ENCODE assay signal across 17 cellular contexts in the genomic region with DNA sequence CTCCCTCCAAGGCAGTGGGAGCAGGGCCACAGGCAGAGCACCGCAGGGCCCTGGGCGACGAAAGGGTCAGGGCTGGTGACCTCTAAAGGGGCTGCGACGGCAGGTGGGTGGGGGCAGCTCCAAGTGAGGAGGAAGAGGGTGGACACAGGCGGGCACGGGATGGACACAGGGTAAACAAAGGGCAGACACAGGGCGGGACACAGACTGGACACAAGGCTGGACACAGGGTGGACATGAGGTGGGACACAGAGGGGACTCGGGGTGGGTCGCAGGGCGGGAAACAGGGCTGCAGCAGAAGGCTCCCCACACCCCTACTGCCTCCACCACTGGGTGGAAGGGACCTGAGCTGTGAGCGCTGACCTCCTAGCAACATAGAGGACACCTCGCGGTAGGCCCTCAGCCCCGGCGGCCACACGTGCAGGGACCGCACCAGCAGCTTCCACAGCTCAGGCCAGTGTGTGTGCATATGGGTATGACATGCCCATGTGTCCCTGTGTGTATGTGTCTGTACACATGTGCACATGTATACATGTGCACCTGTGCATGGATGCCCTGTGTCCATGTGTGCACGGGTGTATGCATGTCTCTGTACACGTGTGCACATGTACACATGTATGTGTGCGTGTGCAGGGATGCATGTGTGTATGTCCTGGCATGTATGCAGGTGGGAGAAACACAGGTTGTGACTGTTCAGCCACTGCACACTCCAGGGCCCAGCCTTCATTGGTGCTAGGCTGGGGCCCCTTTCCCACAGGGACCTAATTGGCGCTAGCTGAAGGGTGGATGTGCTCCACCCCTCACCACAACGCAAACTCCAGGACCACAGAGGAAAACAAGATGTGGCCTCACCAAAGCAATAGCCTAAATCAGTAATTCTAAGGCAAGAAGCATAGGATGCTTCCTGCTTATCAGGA. TPM values are rescaled to one million over a fixed set of nuclear protein-coding genes. Genes with fewer than 3 reads are reported as not detected.
A peak's percentile ranks its signal among the peaks of the same experiment; 100 is the strongest.
DNase-seq lines count a peak whose midpoint lies in the region; ATAC-seq, FAIRE-seq and TF ChIP-seq lines count a peak whose summit lies in the region.
"Had no signal": no experiment of that assay in that cellular context is flagged by ENCODE, and none has a peak within 500 bp of the region (broad histone marks: within the 10 kb centered on the region; RNA-seq: fewer than 3 reads in every experiment).

No MANE protein-coding gene starts in this region.

- TF ChIP-seq EP300 in HepG2 (IDR thresholded peaks at IDR 0.05; ENCODE audit: low read depth in 2 of 2, low read length in 2 of 2) = no peak
- no peak for TF ChIP-seq EP300 in HepG2 (CRISPR knock-in tag; IDR thresholded peaks at IDR 0.05; ENCODE audit: borderline replicate concordance)
- no peak for TF ChIP-seq EP300 in tibial nerve (IDR thresholded peaks at IDR 0.05)

- H3K4me3 ChIP-seq in HepG2 (replicated peaks in 1 of 3; ENCODE audit: insufficient read depth in 1 of 3, low read depth in 2 of 3, low read length in 3 of 3) = no peak overlapping the region
- no peak overlapping the region for H3K4me3 ChIP-seq in tibial nerve
- H3K4me3 ChIP-seq: thoracic aorta had no signal

- in situ Hi-C loops in HepG2 (cut with HindIII; ENCODE audit: extremely low pct_ligation_motif_present, low pct_unique_long_range_greater_than_20kb) = no loop called here

- intact Hi-C loops in activated CD8-positive, alpha-beta T cell treated with anti-CD3 and anti-CD28 coated beads for 36 hours (cut with micrococcal nuclease) = no loop called here
- intact Hi-C loops in HepG2 (cut with micrococcal nuclease; ENCODE audit: unreplicated experiment) = no loop called here

- peak overlapping the region; percentile 95 for H3K27ac Mint-ChIP-seq in activated T-cell treated with anti-CD3 and anti-CD28 coated beads, Interleukin-2, amount 50 U/mL, for 24 hours
- peak overlapping the region; percentile 44 for H3K27ac Mint-ChIP-seq in activated CD8-positive, alpha-beta T cell treated with anti-CD3 and anti-CD28 coated beads for 36 hours

- H3K36me3 Mint-ChIP-seq in activated T-cell treated with anti-CD3 and anti-CD28 coated beads, Interleukin-2, amount 50 U/mL, for 24 hours (ENCODE audit: low read depth) = peaks cover 35% of the 10 kb centered on the region
- H3K36me3 Mint-ChIP-seq in activated CD8-positive, alpha-beta T cell treated with anti-CD3 and anti-CD28 coated beads for 36 hours (ENCODE audit: low read depth) = peaks cover 15% of the 10 kb centered on the region

- H3K27ac ChIP-seq in HepG2 (ENCODE audit: extremely low read length, insufficient read depth, low read length) (no peak overlapping the region), tibial nerve (peak overlapping the region in 3 of 4 donors; percentile 27 to 75 (median 58))
- H3K27ac ChIP-seq: neutrophil, thoracic aorta had no signal

- no peak for FAIRE-seq in HepG2 (lab: Jason Lieb, UNC)

- H3K4me1 ChIP-seq in HepG2 (ENCODE audit: insufficient read depth, low read length) (no peaks in the 10 kb centered on the region), tibial nerve (peaks cover 0 to 27% (median 3%) of the 10 kb centered on the region in 4 donors)

- TF ChIP-seq CTCF in activated CD8-positive, alpha-beta T cell treated with anti-CD3 and anti-CD28 coated beads for 36 hours (IDR thresholded peaks at IDR 0.05) = no peak
- TF ChIP-seq CTCF in HepG2 (CRISPR knock-in tag; IDR thresholded peaks at IDR 0.05) (no peak), tibial nerve (IDR thresholded peaks at IDR 0.05) (no peak)

- H3K9me3 Mint-ChIP-seq in activated T-cell treated with anti-CD3 and anti-CD28 coated beads, Interleukin-2, amount 50 U/mL, for 24 hours = no peaks in the 10 kb centered on the region
- H3K9me3 Mint-ChIP-seq in activated CD8-positive, alpha-beta T cell treated with anti-CD3 and anti-CD28 coated beads for 36 hours = peaks cover 2% of the 10 kb centered on the region

- BruUV-seq in HepG2 (replicated peaks; lab: Mats Ljungman, UMichigan) = no TSS peak

- H3K4me2 ChIP-seq in HepG2 (ENCODE audit: low read depth, low read length) = no peak overlapping the region

- H3K4me3 Mint-ChIP-seq in activated T-cell treated with anti-CD3 and anti-CD28 coated beads, Interleukin-2, amount 50 U/mL, for 24 hours = peak overlapping the region; percentile 74
- H3K4me3 Mint-ChIP-seq in activated CD8-positive, alpha-beta T cell treated with anti-CD3 and anti-CD28 coated beads for 36 hours = peak overlapping the region; percentile 41

- no peak overlapping the region for H3K9ac ChIP-seq in HepG2 (ENCODE audit: insufficient read depth, low read depth, low read length)

- no peak for ATAC-seq in activated CD8-positive, alpha-beta T cell treated with anti-CD3 and anti-CD28 coated beads for 36 hours
- ATAC-seq in HepG2 (no peak; the same call in 1 of the 3 replicates), GM21717 (IDR thresholded peaks at IDR 0.05; ENCODE audit: unreplicated experiment) (no peak), GM21526 (IDR thresholded peaks at IDR 0.05; ENCODE audit: low FRiP score, unreplicated experiment) (no peak)

- WGBS in HepG2 (ENCODE audit: low lambda C conversion rate) = 90% methylated on average over 20 of the region's 23 CpGs
- 83 to 86% methylated on average over 19 to 23 of the region's 23 CpGs for WGBS in tibial nerve, 2 donors

- POLR2A ChIA-PET in activated CD8-positive, alpha-beta T cell treated with anti-CD3 and anti-CD28 coated beads for 36 hours (lab: Charles Lee) = interaction anchor here (0.9 kb wide), 1 partner anchor 14 kb away, joined by 3 read pairs; no protein-coding TSS in a partner anchor
- POLR2A ChIA-PET in HepG2 (lab: Yijun Ruan, JAX) = no interaction called here

- H3K36me3 ChIP-seq in HepG2 (replicated peaks in 1 of 2; ENCODE audit: control insufficient read depth in 1 of 2, insufficient read depth in 2 of 2, low read length in 2 of 2) (0 out of 5 replicates have a peak, but pooled peaks cover 0 to 1% of the 10 kb centered on the region in 2 experiments), tibial nerve (peaks cover 0 to 34% (median 0%) of the 10 kb centered on the region in 3 donors)

- H3K27me3 Mint-ChIP-seq in activated T-cell treated with anti-CD3 and anti-CD28 coated beads, Interleukin-2, amount 50 U/mL, for 24 hours = no peaks in the 10 kb centered on the region
- no peaks in the 10 kb centered on the region for H3K27me3 Mint-ChIP-seq in activated CD8-positive, alpha-beta T cell treated with anti-CD3 and anti-CD28 coated beads for 36 hours

- no peaks in the 10 kb centered on the region for H4K20me1 ChIP-seq in HepG2 (ENCODE audit: insufficient read depth, low read length)

- H2AFZ ChIP-seq in HepG2 (ENCODE audit: low read length) = no peak overlapping the region

- CTCF ChIA-PET in activated CD8-positive, alpha-beta T cell treated with anti-CD3 and anti-CD28 coated beads for 36 hours (lab: Charles Lee) = interaction anchor here (0.7 to 1.0 kb wide), 2 partner anchors 17 to 18 kb away, joined by 3 to 4 read pairs; partner anchors contain the start of gene SOX8
- CTCF ChIA-PET in HepG2 (lab: Yijun Ruan, JAX; ENCODE audit: low intra/inter-chr PET ratio, low total read pairs) = no interaction called here

- no peaks in the 10 kb centered on the region for H3K79me2 ChIP-seq in HepG2 (ENCODE audit: insufficient read depth, low read length)

- H3K9me3 ChIP-seq in HepG2 (ENCODE audit: low read length) (no peaks in the 10 kb centered on the region), tibial nerve (no peaks in the 10 kb centered on the region)
- H3K9me3 ChIP-seq: neutrophil, thoracic aorta had no signal

- TF ChIP-seq RAD21 in HepG2 (CRISPR knock-in tag; IDR thresholded peaks at IDR 0.05) = no peak

- no peaks in the 10 kb centered on the region for H3K27me3 ChIP-seq in HepG2 (ENCODE audit: control insufficient read depth in 1 of 2, insufficient read depth in 2 of 2, low read length in 2 of 2)
- H3K27me3 ChIP-seq in tibial nerve = no peaks in the 10 kb centered on the region
- H3K27me3 ChIP-seq: heart left ventricle, neutrophil had no signal

- TF ChIP-seq POLR2A in HepG2 (IDR thresholded peaks at IDR 0.05; ENCODE audit: insufficient read depth in 1 of 2, low read depth in 2 of 2, low read length in 2 of 2) = no peak
- TF ChIP-seq POLR2A in tibial nerve (IDR thresholded peaks at IDR 0.05) = no peak

- H3K4me1 Mint-ChIP-seq in activated T-cell treated with anti-CD3 and anti-CD28 coated beads, Interleukin-2, amount 50 U/mL, for 24 hours (ENCODE audit: low read depth) = peaks cover 53% of the 10 kb centered on the region
- H3K4me1 Mint-ChIP-seq in activated CD8-positive, alpha-beta T cell treated with anti-CD3 and anti-CD28 coated beads for 36 hours (ENCODE audit: low read depth) = peaks cover 16% of the 10 kb centered on the region

- no peak for DNase-seq in activated T-cell treated with anti-CD3 and anti-CD28 coated beads, Interleukin-2, amount 50 U/mL, for 24 hours
- no peak for DNase-seq in activated T-cell treated with anti-CD3 and anti-CD28 coated beads for 4 hours
- no peak for DNase-seq in activated CD8-positive, alpha-beta T cell treated with anti-CD3 and anti-CD28 coated beads for 36 hours
- no peak for DNase-seq in HepG2 (ENCODE audit: low spot score)
- no peak for DNase-seq in tibial nerve (ENCODE audit: low spot score in 2 of 2)
- no peak for DNase-seq in NCI-H146 (lab: John Stamatoyannopoulos, UW)
- DNase-seq: ACHN, cerebellar nuclear complex, Kasumi-1, NCI-H1930, NCI-H748 treated with DMSO at 0.1 percent for 48 hours, SHP77 treated with DMSO at 0.1 percent for 48 hours had no signal

RNA-seq across cellular contexts. Expression of gene LMF1, which starts 7.6 kb away (rescaled TPM):
- 1 to 10 TPM; 8.7 to 9.7 TPM for total RNA-seq in activated CD8-positive, alpha-beta T cell treated with anti-CD3 and anti-CD28 coated beads for 36 hours
- total RNA-seq in HepG2 (2016; rRNA removed; fragmentation: Illumina TruSeq; extraction: Trizol) (2.3 and 6.8 TPM in 2 replicates), tibial nerve (10 to 100 TPM; 24.5 to 58.5 (median 31.8) TPM)
- 23.4 and 25.3 TPM in 2 replicates for total RNA-seq in HepG2 (2016; cell fraction: cytosol; rRNA removed; fragmentation: Illumina TruSeq; extraction: Trizol; ENCODE audit: low read depth)
- total RNA-seq in HepG2 (2016; cell fraction: insoluble cytoplasmic fraction; rRNA removed; fragmentation: Illumina TruSeq; extraction: Trizol) = 1.7 and 5.9 TPM in 2 replicates
- total RNA-seq in HepG2 (2016; cell fraction: membrane; rRNA removed; fragmentation: Illumina TruSeq; extraction: Trizol) = 6.7 and 7.2 TPM in 2 replicates
- 6.8 and 8.9 TPM in 2 replicates for total RNA-seq in HepG2 (2016; cell fraction: nucleus; rRNA removed; fragmentation: Illumina TruSeq; extraction: Trizol)
- polyA plus RNA-seq in HepG2 (2011; rRNA removed) = 8.5 and 13.7 TPM in 2 replicates
- polyA plus RNA-seq in HepG2 (2011; cell fraction: cytosol; rRNA removed) = 6.6 and 9.1 TPM in 2 replicates
- polyA plus RNA-seq in HepG2 (2011; cell fraction: nucleus; rRNA removed) = 21.9 and 22.4 TPM in 2 replicates
- polyA plus RNA-seq in HepG2 (2012) = 7.4 and 13.7 TPM in 2 replicates
- 1.2 and 1.4 TPM in 2 replicates for polyA plus RNA-seq in HepG2 (2016; cell fraction: cytosol; fragmentation: Illumina TruSeq; extraction: Trizol; ENCODE audit: low read depth)
- polyA plus RNA-seq in HepG2 (2016; cell fraction: insoluble cytoplasmic fraction; fragmentation: Illumina TruSeq; extraction: Trizol; ENCODE audit: low read depth) = 1.7 and 1.8 TPM in 2 replicates
- 1.1 and 1.4 TPM in 2 replicates for polyA plus RNA-seq in HepG2 (2016; cell fraction: membrane; fragmentation: Illumina TruSeq; extraction: Trizol; ENCODE audit: low read depth)
- polyA plus RNA-seq in HepG2 (2016; cell fraction: nucleus; fragmentation: Illumina TruSeq; extraction: Trizol; ENCODE audit: insufficient read depth, low read depth) = 9.6 and 11.1 TPM in 2 replicates
- polyA minus RNA-seq in HepG2 (2011; rRNA and poly(A)+ RNA removed; ENCODE audit: low replicate concordance) = 30.2 and 40.1 TPM in 2 replicates
- 10.7 and 15.0 TPM in 2 replicates for polyA minus RNA-seq in HepG2 (2011; cell fraction: cytosol; rRNA and poly(A)+ RNA removed)
- polyA minus RNA-seq in HepG2 (2011; cell fraction: nucleus; rRNA and poly(A)+ RNA removed) = 13.4 and 17.4 TPM in 2 replicates

RNA-seq across cellular contexts. Expression of gene SOX8, which starts 18.4 kb away (rescaled TPM):
- 1 to 10 TPM; 1.6 to 2.1 TPM for total RNA-seq in activated CD8-positive, alpha-beta T cell treated with anti-CD3 and anti-CD28 coated beads for 36 hours
- total RNA-seq in HepG2 (2016; rRNA removed; fragmentation: Illumina TruSeq; extraction: Trizol) = 0.15 and 0.20 TPM in 2 replicates
- not detected in 2 replicates for total RNA-seq in HepG2 (2016; cell fraction: cytosol; rRNA removed; fragmentation: Illumina TruSeq; extraction: Trizol; ENCODE audit: low read depth)
- 0.21 and 0.28 TPM in 2 replicates for total RNA-seq in HepG2 (2016; cell fraction: insoluble cytoplasmic fraction; rRNA removed; fragmentation: Illumina TruSeq; extraction: Trizol)
- 0.19 and 0.31 TPM in 2 replicates for total RNA-seq in HepG2 (2016; cell fraction: membrane; rRNA removed; fragmentation: Illumina TruSeq; extraction: Trizol)
- 0.22 TPM in 1 of 2 replicates, not detected in the other for total RNA-seq in HepG2 (2016; cell fraction: nucleus; rRNA removed; fragmentation: Illumina TruSeq; extraction: Trizol)
- polyA plus RNA-seq in HepG2 (2011; rRNA removed) = 0.28 and 0.34 TPM in 2 replicates
- polyA plus RNA-seq in HepG2 (2011; cell fraction: cytosol; rRNA removed) = 0.32 and 0.42 TPM in 2 replicates
- 3.2 and 3.6 TPM in 2 replicates for polyA plus RNA-seq in HepG2 (2011; cell fraction: nucleus; rRNA removed)
- polyA plus RNA-seq in HepG2 (2012) = 0.25 and 0.61 TPM in 2 replicates
- 0.06 and 0.08 TPM in 2 replicates for polyA plus RNA-seq in HepG2 (2016; cell fraction: cytosol; fragmentation: Illumina TruSeq; extraction: Trizol; ENCODE audit: low read depth)
- 0.33 and 0.39 TPM in 2 replicates for polyA plus RNA-seq in HepG2 (2016; cell fraction: insoluble cytoplasmic fraction; fragmentation: Illumina TruSeq; extraction: Trizol; ENCODE audit: low read depth)
- polyA plus RNA-seq in HepG2 (2016; cell fraction: membrane; fragmentation: Illumina TruSeq; extraction: Trizol; ENCODE audit: low read depth) = 0.20 TPM in 1 of 2 replicates, not detected in the other
- 0.55 and 0.61 TPM in 2 replicates for polyA plus RNA-seq in HepG2 (2016; cell fraction: nucleus; fragmentation: Illumina TruSeq; extraction: Trizol; ENCODE audit: insufficient read depth, low read depth)
- 0.09 and 0.42 TPM in 2 replicates for polyA minus RNA-seq in HepG2 (2011; rRNA and poly(A)+ RNA removed; ENCODE audit: low replicate concordance)
- polyA minus RNA-seq in HepG2 (2011; cell fraction: cytosol; rRNA and poly(A)+ RNA removed) = 0.30 TPM in 1 of 2 replicates, not detected in the other
- polyA minus RNA-seq in HepG2 (2011; cell fraction: nucleus; rRNA and poly(A)+ RNA removed) = 0.25 and 0.39 TPM in 2 replicates
- total RNA-seq in tibial nerve = 10 to 100 TPM; 51.3 to 74.5 (median 66.3) TPM

Comparison
In these comparisons a context has a peak if more than half of its experiments do, and no peak if none do; other contexts are left out.
1. RNA of gene SOX8, which starts 18.4 kb away (total RNA-seq): 51.3 to 74.5 TPM in tibial nerve; 1.6 to 2.1 TPM in activated CD8-positive, alpha-beta T cell treated with anti-CD3 and anti-CD28 coated beads for 36 hours and 0.15 to 0.31 TPM in HepG2; every median in the first group is over 10 times any median in the second.